In genomic region chr1:223717123-223717522, GRCh38 we compare ENCODE assay signal across 12 cellular contexts. TPM values are rescaled to one million over a fixed set of nuclear protein-coding genes. Genes with fewer than 3 reads are reported as not detected.
DNase-seq lines count a peak whose midpoint lies in the region; ATAC-seq and TF ChIP-seq lines count a peak whose summit lies in the region.
"Had no signal": no experiment of that assay in that cellular context is flagged by ENCODE, and none has a peak within 500 bp of the region (broad histone marks: within the 10 kb centered on the region; RNA-seq: fewer than 3 reads in every experiment).

No MANE protein-coding gene starts in this region.

- H3K27me3 Mint-ChIP-seq in activated CD4-positive, alpha-beta T cell treated with anti-CD3 and anti-CD28 coated beads, Interleukin-2, amount 10 ng/mL, durations not matched to agents 7 days and 5 days: no peaks in the 10 kb centered on the region
- no peaks in the 10 kb centered on the region for H3K27me3 Mint-ChIP-seq in activated CD4-positive, alpha-beta memory T cell treated with anti-CD3 and anti-CD28 coated beads, Interleukin-2, amount 10 ng/mL, durations not matched to agents 7 days and 5 days
- peaks cover 6% of the 10 kb centered on the region for H3K27me3 Mint-ChIP-seq in glutamatergic neuron (ENCODE audit: unreplicated experiment)
- no peaks in the 10 kb centered on the region for H3K27me3 Mint-ChIP-seq in stimulated activated naive B cell treated with anti-CD40 and anti-IgM and Interleukin-4, amounts not matched to agents 10 μg/mL and 1 μg/mL and 100 μg/mL, for 72 hours

- H3K36me3 Mint-ChIP-seq in activated CD4-positive, alpha-beta T cell treated with anti-CD3 and anti-CD28 coated beads, Interleukin-2, amount 10 ng/mL, durations not matched to agents 7 days and 5 days (ENCODE audit: low read depth): peaks cover 80% of the 10 kb centered on the region
- peaks cover 82% of the 10 kb centered on the region for H3K36me3 Mint-ChIP-seq in activated CD4-positive, alpha-beta memory T cell treated with anti-CD3 and anti-CD28 coated beads, Interleukin-2, amount 10 ng/mL, durations not matched to agents 7 days and 5 days (ENCODE audit: low read depth)
- H3K36me3 Mint-ChIP-seq in glutamatergic neuron (ENCODE audit: unreplicated experiment): peaks cover 5% of the 10 kb centered on the region
- H3K36me3 Mint-ChIP-seq in stimulated activated naive B cell treated with anti-CD40 and anti-IgM and Interleukin-4, amounts not matched to agents 10 μg/mL and 1 μg/mL and 100 μg/mL, for 72 hours: peaks cover 3 to 6% of the 10 kb centered on the region in 2 donors

- TF ChIP-seq CTCF in glutamatergic neuron (IDR thresholded peaks at IDR 0.05; ENCODE audit: partially characterized antibody, unreplicated experiment): no peak

- peak overlapping the region; percentile 70 for H3K4me3 Mint-ChIP-seq in activated CD4-positive, alpha-beta T cell treated with anti-CD3 and anti-CD28 coated beads, Interleukin-2, amount 10 ng/mL, durations not matched to agents 7 days and 5 days
- peak overlapping the region; percentile 85 for H3K4me3 Mint-ChIP-seq in activated CD4-positive, alpha-beta memory T cell treated with anti-CD3 and anti-CD28 coated beads, Interleukin-2, amount 10 ng/mL, durations not matched to agents 7 days and 5 days
- no peak overlapping the region for H3K4me3 Mint-ChIP-seq in glutamatergic neuron (ENCODE audit: unreplicated experiment)
- no peak overlapping the region for H3K4me3 Mint-ChIP-seq in stimulated activated naive B cell treated with anti-CD40 and anti-IgM and Interleukin-4, amounts not matched to agents 10 μg/mL and 1 μg/mL and 100 μg/mL, for 72 hours

- DNase-seq in activated CD4-positive, alpha-beta T cell treated with anti-CD3 and anti-CD28 coated beads, Interleukin-2, amount 10 ng/mL, durations not matched to agents 7 days and 5 days: no peak
- no peak for DNase-seq in activated CD4-positive, alpha-beta T cell treated with anti-CD3 and anti-CD28 coated beads for 1 hour
- no peak for DNase-seq in activated CD4-positive, alpha-beta memory T cell treated with anti-CD3 and anti-CD28 coated beads, Interleukin-2, amount 10 ng/mL, durations not matched to agents 7 days and 5 days
- no peak for DNase-seq in glutamatergic neuron
- no peak for DNase-seq in stimulated activated naive B cell treated with anti-CD40 and anti-IgM and Interleukin-4, amounts not matched to agents 10 μg/mL and 1 μg/mL and 100 μg/mL, for 72 hours
- DNase-seq in NCI-H524 (lab: John Stamatoyannopoulos, UW): no peak
- no peak for DNase-seq in stimulated activated CD4-positive, alpha-beta T cell treated with anti-CD3 and anti-CD28 coated beads, Interleukin-4, amount 100 ng/mL, for 24 hours
- DNase-seq: cortex of kidney, NCI-H187 treated with DMSO at 0.1 percent for 48 hours, right cardiac atrium had no signal

- H3K27ac Mint-ChIP-seq in activated CD4-positive, alpha-beta T cell treated with anti-CD3 and anti-CD28 coated beads, Interleukin-2, amount 10 ng/mL, durations not matched to agents 7 days and 5 days: peak overlapping the region; percentile 96
- H3K27ac Mint-ChIP-seq in activated CD4-positive, alpha-beta memory T cell treated with anti-CD3 and anti-CD28 coated beads, Interleukin-2, amount 10 ng/mL, durations not matched to agents 7 days and 5 days: peak overlapping the region; percentile 95
- H3K27ac Mint-ChIP-seq in glutamatergic neuron (ENCODE audit: unreplicated experiment): peak overlapping the region; percentile 2
- H3K27ac Mint-ChIP-seq in stimulated activated naive B cell treated with anti-CD40 and anti-IgM and Interleukin-4, amounts not matched to agents 10 μg/mL and 1 μg/mL and 100 μg/mL, for 72 hours: peak overlapping the region; percentile 1

- no peak for ATAC-seq in stimulated activated naive B cell treated with anti-CD40 and anti-IgM and Interleukin-4, amounts not matched to agents 10 μg/mL and 1 μg/mL and 100 μg/mL, for 72 hours (replicated peaks)
- ATAC-seq in GM19455 (IDR thresholded peaks at IDR 0.05; ENCODE audit: unreplicated experiment): no peak
- ATAC-seq: right cardiac atrium had no signal

- no peaks in the 10 kb centered on the region for H3K9me3 Mint-ChIP-seq in activated CD4-positive, alpha-beta T cell treated with anti-CD3 and anti-CD28 coated beads, Interleukin-2, amount 10 ng/mL, durations not matched to agents 7 days and 5 days
- no peaks in the 10 kb centered on the region for H3K9me3 Mint-ChIP-seq in activated CD4-positive, alpha-beta memory T cell treated with anti-CD3 and anti-CD28 coated beads, Interleukin-2, amount 10 ng/mL, durations not matched to agents 7 days and 5 days
- H3K9me3 Mint-ChIP-seq in glutamatergic neuron (ENCODE audit: unreplicated experiment): peaks cover 2% of the 10 kb centered on the region
- no peaks in the 10 kb centered on the region for H3K9me3 Mint-ChIP-seq in stimulated activated naive B cell treated with anti-CD40 and anti-IgM and Interleukin-4, amounts not matched to agents 10 μg/mL and 1 μg/mL and 100 μg/mL, for 72 hours

- CTCF ChIA-PET in activated CD4-positive, alpha-beta T cell treated with anti-CD3 and anti-CD28 coated beads, Interleukin-2, amount 10 ng/mL, durations not matched to agents 7 days and 5 days (lab: Charles Lee): interaction anchor here (1.0 to 2.2 kb wide), 7 partner anchors 9 to 32 kb away, joined by 3 to 11 read pairs (median 6); no protein-coding TSS in a partner anchor
- CTCF ChIA-PET in activated CD4-positive, alpha-beta memory T cell treated with anti-CD3 and anti-CD28 coated beads, Interleukin-2, amount 10 ng/mL, durations not matched to agents 7 days and 5 days (lab: Charles Lee): interaction anchor here (1.0 to 5.3 kb wide), 7 partner anchors 10 to 583 kb away, joined by 3 to 53 read pairs (median 5); no protein-coding TSS in a partner anchor

- POLR2A ChIA-PET in activated CD4-positive, alpha-beta T cell treated with anti-CD3 and anti-CD28 coated beads, Interleukin-2, amount 10 ng/mL, durations not matched to agents 7 days and 5 days (lab: Charles Lee): no interaction called here
- POLR2A ChIA-PET in activated CD4-positive, alpha-beta memory T cell treated with anti-CD3 and anti-CD28 coated beads, Interleukin-2, amount 10 ng/mL, durations not matched to agents 7 days and 5 days (lab: Charles Lee): interaction anchor here (1.0 to 4.3 kb wide), 11 partner anchors 9 to 781 kb away, joined by 3 to 59 read pairs (median 5); partner anchors contain the start of genes DEGS1 and TP53BP2

- H3K4me1 Mint-ChIP-seq in activated CD4-positive, alpha-beta T cell treated with anti-CD3 and anti-CD28 coated beads, Interleukin-2, amount 10 ng/mL, durations not matched to agents 7 days and 5 days: peaks cover 78% of the 10 kb centered on the region
- peaks cover 81% of the 10 kb centered on the region for H3K4me1 Mint-ChIP-seq in activated CD4-positive, alpha-beta memory T cell treated with anti-CD3 and anti-CD28 coated beads, Interleukin-2, amount 10 ng/mL, durations not matched to agents 7 days and 5 days
- no peaks in the 10 kb centered on the region for H3K4me1 Mint-ChIP-seq in glutamatergic neuron (ENCODE audit: low read depth, unreplicated experiment)
- peaks cover 42 to 55% of the 10 kb centered on the region in 2 donors for H3K4me1 Mint-ChIP-seq in stimulated activated naive B cell treated with anti-CD40 and anti-IgM and Interleukin-4, amounts not matched to agents 10 μg/mL and 1 μg/mL and 100 μg/mL, for 72 hours

RNA-seq across cellular contexts. Expression of gene CAPN2, which starts 4.8 kb away (rescaled TPM):
- 100 to 1,000 TPM; 206 to 207 TPM for total RNA-seq in activated CD4-positive, alpha-beta T cell treated with anti-CD3 and anti-CD28 coated beads, Interleukin-2, amount 10 ng/mL, durations not matched to agents 7 days and 5 days
- total RNA-seq in activated CD4-positive, alpha-beta memory T cell treated with anti-CD3 and anti-CD28 coated beads, Interleukin-2, amount 10 ng/mL, durations not matched to agents 7 days and 5 days: 100 to 1,000 TPM; 263 TPM
- 25.6 TPM for total RNA-seq in glutamatergic neuron (ENCODE audit: unreplicated experiment)

RNA-seq across cellular contexts. Expression of gene CAPN8, which starts 51.6 kb away (rescaled TPM):
- not detected for total RNA-seq in activated CD4-positive, alpha-beta T cell treated with anti-CD3 and anti-CD28 coated beads, Interleukin-2, amount 10 ng/mL, durations not matched to agents 7 days and 5 days
- under 1 TPM in 1 of 2 experiments, not detected in 1; 0.13 TPM for total RNA-seq in activated CD4-positive, alpha-beta memory T cell treated with anti-CD3 and anti-CD28 coated beads, Interleukin-2, amount 10 ng/mL, durations not matched to agents 7 days and 5 days
- total RNA-seq in glutamatergic neuron (ENCODE audit: unreplicated experiment): not detected
- total RNA-seq: mesenteric fat pad, right cardiac atrium had no signal

Comparison
In these comparisons a context has a peak if more than half of its experiments do, and no peak if none do; other contexts are left out.
1. H3K27ac Mint-ChIP-seq: peak in every context shown above with its lines; median percentile 96 in activated CD4-positive, alpha-beta T cell treated with anti-CD3 and anti-CD28 coated beads, Interleukin-2, amount 10 ng/mL, durations not matched to agents 7 days and 5 days; 95 in activated CD4-positive, alpha-beta memory T cell treated with anti-CD3 and anti-CD28 coated beads, Interleukin-2, amount 10 ng/mL, durations not matched to agents 7 days and 5 days; 2 in glutamatergic neuron; 1 in stimulated activated naive B cell treated with anti-CD40 and anti-IgM and Interleukin-4, amounts not matched to agents 10 μg/mL and 1 μg/mL and 100 μg/mL, for 72 hours.
2. H3K4me3 Mint-ChIP-seq: peak in activated CD4-positive, alpha-beta T cell treated with anti-CD3 and anti-CD28 coated beads, Interleukin-2, amount 10 ng/mL, durations not matched to agents 7 days and 5 days (single experiment) and activated CD4-positive, alpha-beta memory T cell treated with anti-CD3 and anti-CD28 coated beads, Interleukin-2, amount 10 ng/mL, durations not matched to agents 7 days and 5 days (single experiment); none in glutamatergic neuron (single experiment) and stimulated activated naive B cell treated with anti-CD40 and anti-IgM and Interleukin-4, amounts not matched to agents 10 μg/mL and 1 μg/mL and 100 μg/mL, for 72 hours (0 of 2).